In genomic region chr3:100402150-100402706, GRCh38 we compare ENCODE assay signal across 8 cellular contexts. TPM values are rescaled to one million over a fixed set of nuclear protein-coding genes. Genes with fewer than 3 reads are reported as not detected.
DNase-seq lines count a peak whose midpoint lies in the region; ATAC-seq lines count a peak whose summit lies in the region.

No MANE protein-coding gene starts in this region.

- peak overlapping the region; percentile 92 to 95 for H3K4me3 Mint-ChIP-seq in stimulated activated naive B cell treated with anti-CD40 and anti-IgM and Interleukin-4, amounts not matched to agents 10 μg/mL and 1 μg/mL and 100 μg/mL, for 72 hours

- peak overlapping the region; percentile 96 for H3K27ac Mint-ChIP-seq in activated naive CD4-positive, alpha-beta T cell treated with anti-CD3 and anti-CD28 coated beads, Interleukin-2, amount 50 U/mL, for 72 hours
- peak overlapping the region; percentile 98 for H3K27ac Mint-ChIP-seq in stimulated activated naive B cell treated with anti-CD40 and anti-IgM and Interleukin-4, amounts not matched to agents 10 μg/mL and 1 μg/mL and 100 μg/mL, for 72 hours

- H3K27me3 Mint-ChIP-seq in stimulated activated naive B cell treated with anti-CD40 and anti-IgM and Interleukin-4, amounts not matched to agents 10 μg/mL and 1 μg/mL and 100 μg/mL, for 72 hours = no peaks in the 10 kb centered on the region

- no peak for ATAC-seq in activated naive CD4-positive, alpha-beta T cell treated with anti-CD3 and anti-CD28 coated beads, Interleukin-2, amount 50 U/mL, for 72 hours
- no peak for ATAC-seq in stimulated activated naive B cell treated with anti-CD40 and anti-IgM and Interleukin-4, amounts not matched to agents 10 μg/mL and 1 μg/mL and 100 μg/mL, for 72 hours (replicated peaks)
- no peak for ATAC-seq in GM18520 (IDR thresholded peaks at IDR 0.05; ENCODE audit: unreplicated experiment)

- H3K4me1 Mint-ChIP-seq in stimulated activated naive B cell treated with anti-CD40 and anti-IgM and Interleukin-4, amounts not matched to agents 10 μg/mL and 1 μg/mL and 100 μg/mL, for 72 hours = peaks cover 12 to 37% of the 10 kb centered on the region in 2 donors

- H3K9me3 Mint-ChIP-seq in activated naive CD4-positive, alpha-beta T cell treated with anti-CD3 and anti-CD28 coated beads, Interleukin-2, amount 50 U/mL, for 72 hours = peaks cover 0 to under 1% of the 10 kb centered on the region in 2 donors
- H3K9me3 Mint-ChIP-seq in stimulated activated naive B cell treated with anti-CD40 and anti-IgM and Interleukin-4, amounts not matched to agents 10 μg/mL and 1 μg/mL and 100 μg/mL, for 72 hours = peaks cover 0 to under 1% of the 10 kb centered on the region in 2 donors

- peak; percentile 15 for DNase-seq in NCI-H345 (lab: John Stamatoyannopoulos, UW)
- DNase-seq in NCI-H345 treated with DMSO at 0.1 percent for 48 hours (lab: John Stamatoyannopoulos, UW; ENCODE audit: unreplicated experiment) = no peak
- DNase-seq in NCI-H1436 treated with DMSO at 0.1 percent for 48 hours (lab: John Stamatoyannopoulos, UW) = peak; percentile 27
- DNase-seq in activated naive CD4-positive, alpha-beta T cell treated with anti-CD3 and anti-CD28 coated beads, Interleukin-2, amount 50 U/mL, for 72 hours (ENCODE audit: low spot score in 2 of 2) = no peak
- DNase-seq in stimulated activated naive B cell treated with anti-CD40 and anti-IgM and Interleukin-4, amounts not matched to agents 10 μg/mL and 1 μg/mL and 100 μg/mL, for 72 hours = no peak
- no peak for DNase-seq in stimulated activated naive CD4-positive, alpha-beta T cell treated with Interleukin-2 at 50 U/mL for 16 hours (lab: John Stamatoyannopoulos, UW)

- peaks cover 23 to 49% of the 10 kb centered on the region in 2 donors for H3K36me3 Mint-ChIP-seq in activated naive CD4-positive, alpha-beta T cell treated with anti-CD3 and anti-CD28 coated beads, Interleukin-2, amount 50 U/mL, for 72 hours
- H3K36me3 Mint-ChIP-seq in stimulated activated naive B cell treated with anti-CD40 and anti-IgM and Interleukin-4, amounts not matched to agents 10 μg/mL and 1 μg/mL and 100 μg/mL, for 72 hours = peaks cover 5 to 10% of the 10 kb centered on the region in 2 donors

- H3K4me3 ChIP-seq in iPS-11a (ENCODE audit: low read depth, low read length) = peak overlapping the region; percentile 87

RNA-seq across cellular contexts. Expression of gene LNP1, which starts 0.9 kb away (rescaled TPM):
- 1 to 10 TPM; 1.9 to 2.0 TPM for total RNA-seq in activated naive CD4-positive, alpha-beta T cell treated with anti-CD3 and anti-CD28 coated beads, Interleukin-2, amount 50 U/mL, for 72 hours

RNA-seq across cellular contexts. Expression of gene TOMM70, which starts 1.3 kb away (rescaled TPM):
- 10 to 100 TPM; 47.2 to 52.8 TPM for total RNA-seq in activated naive CD4-positive, alpha-beta T cell treated with anti-CD3 and anti-CD28 coated beads, Interleukin-2, amount 50 U/mL, for 72 hours

Comparison
In these comparisons a context has a peak if more than half of its experiments do, and no peak if none do; other contexts are left out.
1. DNase-seq: peak in NCI-H345 (single experiment) and NCI-H1436 treated with DMSO at 0.1 percent for 48 hours (single experiment); none in NCI-H345 treated with DMSO at 0.1 percent for 48 hours (single experiment), activated naive CD4-positive, alpha-beta T cell treated with anti-CD3 and anti-CD28 coated beads, Interleukin-2, amount 50 U/mL, for 72 hours (0 of 2), stimulated activated naive B cell treated with anti-CD40 and anti-IgM and Interleukin-4, amounts not matched to agents 10 μg/mL and 1 μg/mL and 100 μg/mL, for 72 hours (single experiment) and stimulated activated naive CD4-positive, alpha-beta T cell treated with Interleukin-2 at 50 U/mL for 16 hours (single experiment).